In the genomic region with DNA sequence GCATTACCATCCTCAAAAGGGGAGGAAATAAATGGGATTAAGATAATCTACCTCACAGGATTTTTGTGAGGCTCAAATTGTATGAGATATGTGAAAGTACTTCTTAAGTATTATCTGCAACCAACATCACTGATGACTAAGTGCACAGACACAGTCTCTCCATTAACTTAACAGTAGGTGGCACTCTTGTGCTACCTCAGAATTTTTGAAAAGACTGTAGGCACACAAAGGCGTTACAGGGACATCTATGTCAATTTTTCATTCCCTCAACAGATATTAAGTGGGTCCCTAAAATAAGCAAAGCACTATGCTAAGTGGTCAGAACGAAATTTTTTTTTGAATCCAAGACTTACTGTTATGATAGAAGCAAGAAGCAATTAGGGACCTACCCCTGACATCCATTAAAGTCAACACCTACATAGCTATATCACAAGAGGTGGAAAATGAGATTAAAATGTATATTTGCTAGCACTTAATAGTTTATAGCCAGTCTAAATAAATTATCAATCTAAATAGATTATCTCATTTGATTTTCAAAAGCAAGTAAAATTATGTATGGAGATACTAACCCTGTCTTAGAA, we compare ENCODE assay signal across 7 cellular contexts. TPM values are rescaled to one million over a fixed set of nuclear protein-coding genes. Genes with fewer than 3 reads are reported as not detected.
DNase-seq lines count a peak whose midpoint lies in the region; ATAC-seq and TF ChIP-seq lines count a peak whose summit lies in the region.

No MANE protein-coding gene starts in this region.

- H3K9me3 Mint-ChIP-seq in T-cell: no peaks in the 10 kb centered on the region

- H3K27me3 Mint-ChIP-seq in T-cell: no peaks in the 10 kb centered on the region

- CTCF ChIA-PET in T-cell (lab: Charles Lee): interaction anchor here (0.6 to 5.1 kb wide), 7 partner anchors 14 to 292 kb away, joined by 3 to 20 read pairs (median 3); no protein-coding TSS in a partner anchor

- TF ChIP-seq CTCF in fibroblast of pulmonary artery (IDR thresholded peaks at IDR 0.05; ENCODE audit: low read length, missing control alignments): peak; percentile 85

- peaks cover 49% of the 10 kb centered on the region for H3K36me3 Mint-ChIP-seq in T-cell

- peak; percentile 66 for DNase-seq in EL
- peak; percentile 41 for DNase-seq in NCI-H1092 treated with DMSO at 0.1 percent for 48 hours (lab: John Stamatoyannopoulos, UW)
- peak in 1 of 34 experiments; percentile 14 for DNase-seq in T-cell
- DNase-seq in fibroblast of pulmonary artery (ENCODE audit: low read depth): peak; percentile 81
- peak; percentile 44 for DNase-seq in non-pigmented ciliary epithelial cell (ENCODE audit: low read depth)

- no peak overlapping the region for H3K27ac Mint-ChIP-seq in T-cell

- H3K4me3 Mint-ChIP-seq in T-cell: no peak overlapping the region

- no peak overlapping the region for H3K4me3 ChIP-seq in fibroblast of pulmonary artery (replicated peaks; ENCODE audit: low read depth, low read length)

- POLR2A ChIA-PET in T-cell (lab: Charles Lee): interaction anchor here in 1 of 2 donors (0.5 kb wide), 1 partner anchor 8 kb away, joined by 6 read pairs; no protein-coding TSS in a partner anchor

- peak; percentile 68 for ATAC-seq in GM21723 (IDR thresholded peaks at IDR 0.05; ENCODE audit: unreplicated experiment)
- peak; percentile 60 to 72 (median 67) for ATAC-seq in T-cell (replicated peaks in 1 of 4)
- ATAC-seq in HG02970 (IDR thresholded peaks at IDR 0.05; ENCODE audit: low FRiP score, unreplicated experiment): no peak

- peaks cover 0 to 3% (median 0%) of the 10 kb centered on the region in 3 donors for H3K4me1 Mint-ChIP-seq in T-cell

RNA-seq across cellular contexts. Expression of a gene that starts 52.9 kb away (rescaled TPM):
- 10 to 100 TPM; 33.6 to 46.3 (median 38.0) TPM for total RNA-seq in T-cell
